8 cellular contexts compared by ENCODE assay signal in the genomic region with DNA sequence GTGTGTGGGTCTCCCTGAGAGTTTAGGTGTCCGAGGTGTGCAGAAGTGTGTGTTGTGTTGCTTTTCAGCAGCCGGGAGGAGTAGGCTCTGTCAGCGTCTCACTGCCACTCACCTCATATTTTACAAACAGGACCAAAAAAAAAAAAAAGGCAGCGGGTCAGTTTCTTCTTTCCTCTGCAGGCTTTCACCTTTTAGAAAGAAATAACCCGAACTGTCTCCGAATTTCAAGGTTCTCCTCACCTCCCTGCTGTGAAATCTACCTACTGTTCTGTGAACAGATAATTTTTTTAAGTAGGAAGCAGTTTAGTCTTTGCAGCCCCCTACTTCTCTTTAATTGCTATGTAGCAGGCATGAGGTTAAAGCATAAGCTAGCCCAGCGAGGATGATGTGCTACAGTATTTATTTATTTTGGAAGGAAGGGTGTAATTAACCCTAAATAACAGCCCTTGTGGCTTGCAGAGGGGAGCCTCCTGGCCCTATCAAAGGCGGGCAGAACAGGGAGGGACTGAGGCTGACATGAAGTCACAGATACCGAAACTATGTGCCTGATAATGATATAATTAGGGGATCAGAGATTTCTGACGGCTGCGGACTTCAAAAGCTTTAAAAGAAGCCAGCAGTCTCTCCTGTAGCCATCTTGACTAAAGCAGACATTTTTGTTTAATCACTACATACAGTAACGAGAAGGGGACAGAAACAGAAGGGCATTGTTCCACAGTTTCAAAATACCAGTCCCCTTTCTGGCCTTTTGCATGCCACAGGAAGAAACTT. TPM values are rescaled to one million over a fixed set of nuclear protein-coding genes. Genes with fewer than 3 reads are reported as not detected.
A peak's percentile ranks its signal among the peaks of the same experiment; 100 is the strongest.
DNase-seq lines count a peak whose midpoint lies in the region; ATAC-seq and TF ChIP-seq lines count a peak whose summit lies in the region.

No MANE protein-coding gene starts in this region.

- POLR2A ChIA-PET in WTC11 (lab: Charles Lee): no interaction called here
- POLR2A ChIA-PET in RWPE1 (lab: Yijun Ruan, JAX; ENCODE audit: low non-redundant PET): no interaction called here

- H3K4me3 ChIP-seq in left ventricle myocardium inferior (peak overlapping the region; percentile 85), skeletal muscle cell (ENCODE audit: low read depth, low read length) (peak overlapping the region; percentile 67)

- H3K9me3 Mint-ChIP-seq in stimulated activated naive CD8-positive, alpha-beta T cell treated with anti-CD3 and anti-CD28 coated beads, Interleukin-15, Interleukin-2, amounts not matched to agents 100 ng/mL and 50 ng/mL, for 24 hours: no peaks in the 10 kb centered on the region
- no peaks in the 10 kb centered on the region for H3K9me3 Mint-ChIP-seq in WTC11

- TF ChIP-seq CTCF in WTC11 (IDR thresholded peaks at IDR 0.05): no peak
- TF ChIP-seq CTCF in left ventricle myocardium inferior (IDR thresholded peaks at IDR 0.05; ENCODE audit: borderline replicate concordance): no peak
- TF ChIP-seq CTCF in RWPE1 (conservative IDR thresholded peaks at IDR 0.05; ENCODE audit: low read depth): no peak

- H3K9me3 ChIP-seq in left ventricle myocardium inferior (replicated peaks): no peaks in the 10 kb centered on the region

- H3K27ac ChIP-seq in left ventricle myocardium inferior (replicated peaks): peak overlapping the region; percentile 89
- H3K27ac ChIP-seq in RWPE1: no peak overlapping the region

- peaks cover 9% of the 10 kb centered on the region for H3K36me3 ChIP-seq in left ventricle myocardium inferior

- H3K4me3 Mint-ChIP-seq in stimulated activated naive CD8-positive, alpha-beta T cell treated with anti-CD3 and anti-CD28 coated beads, Interleukin-15, Interleukin-2, amounts not matched to agents 100 ng/mL and 50 ng/mL, for 24 hours: peak overlapping the region; percentile 84
- H3K4me3 Mint-ChIP-seq in WTC11: peak overlapping the region; percentile 91

- peaks cover 4% of the 10 kb centered on the region for H3K36me3 Mint-ChIP-seq in stimulated activated naive CD8-positive, alpha-beta T cell treated with anti-CD3 and anti-CD28 coated beads, Interleukin-15, Interleukin-2, amounts not matched to agents 100 ng/mL and 50 ng/mL, for 24 hours (ENCODE audit: low read depth)
- H3K36me3 Mint-ChIP-seq in WTC11: peaks cover 25% of the 10 kb centered on the region

- CTCF ChIA-PET in WTC11 (lab: Charles Lee): interaction anchor here (0.7 to 1.8 kb wide), 3 partner anchors 15 to 313 kb away, joined by 3 to 7 read pairs (median 5); no protein-coding TSS in a partner anchor
- CTCF ChIA-PET in RWPE1 (lab: Yijun Ruan, JAX): interaction anchor here (0.5 to 1.4 kb wide), 2 partner anchors 15 to 571 kb away, joined by 3 read pairs; no protein-coding TSS in a partner anchor

- peaks cover 18% of the 10 kb centered on the region for H3K27me3 ChIP-seq in left ventricle myocardium inferior (ENCODE audit: low read depth)

- DNase-seq in stimulated activated naive CD8-positive, alpha-beta T cell treated with anti-CD3 and anti-CD28 coated beads, Interleukin-15, Interleukin-2, amounts not matched to agents 100 U/mL and 50 U/mL, for 24 hours: no peak
- DNase-seq in WTC11 (ENCODE audit: low spot score) (no peak), left ventricle myocardium inferior (no peak), skeletal muscle cell (ENCODE audit: low read depth) (no peak), germinal center (ENCODE audit: low spot score) (no peak), RWPE1 (ENCODE audit: low spot score) (no peak)

- H3K27ac Mint-ChIP-seq in stimulated activated naive CD8-positive, alpha-beta T cell treated with anti-CD3 and anti-CD28 coated beads, Interleukin-15, Interleukin-2, amounts not matched to agents 100 ng/mL and 50 ng/mL, for 24 hours: no peak overlapping the region
- H3K27ac Mint-ChIP-seq in WTC11: peak overlapping the region; percentile 80

- intact Hi-C loops in left ventricle myocardium inferior (cut with micrococcal nuclease): no loop called here

- ATAC-seq in stimulated activated naive CD8-positive, alpha-beta T cell treated with anti-CD3 and anti-CD28 coated beads, Interleukin-15, Interleukin-2, amounts not matched to agents 100 U/mL and 50 U/mL, for 24 hours: no peak
- no peak for ATAC-seq in WTC11
- no peak for ATAC-seq in GM21528 (IDR thresholded peaks at IDR 0.05; ENCODE audit: low FRiP score, unreplicated experiment)

- peaks cover 70% of the 10 kb centered on the region for H3K27me3 Mint-ChIP-seq in stimulated activated naive CD8-positive, alpha-beta T cell treated with anti-CD3 and anti-CD28 coated beads, Interleukin-15, Interleukin-2, amounts not matched to agents 100 ng/mL and 50 ng/mL, for 24 hours
- no peaks in the 10 kb centered on the region for H3K27me3 Mint-ChIP-seq in WTC11 (ENCODE audit: low read depth)

- peaks cover 62% of the 10 kb centered on the region for H3K4me1 ChIP-seq in left ventricle myocardium inferior

- H3K4me1 Mint-ChIP-seq in stimulated activated naive CD8-positive, alpha-beta T cell treated with anti-CD3 and anti-CD28 coated beads, Interleukin-15, Interleukin-2, amounts not matched to agents 100 ng/mL and 50 ng/mL, for 24 hours (ENCODE audit: low read depth): peaks cover 37% of the 10 kb centered on the region
- peaks cover 45% of the 10 kb centered on the region for H3K4me1 Mint-ChIP-seq in WTC11

TF ChIP-seq in WTC11, 78 proteins besides CTCF, POLR2A, EP300 and RAD21 (continues in another document):
- no peak for TF ChIP-seq ZNF138 (CRISPR knock-in tag; conservative IDR thresholded peaks at IDR 0.05)
- no peak for TF ChIP-seq PRDM15 (CRISPR knock-in tag; IDR thresholded peaks at IDR 0.05)
- TF ChIP-seq, protein P1, sequence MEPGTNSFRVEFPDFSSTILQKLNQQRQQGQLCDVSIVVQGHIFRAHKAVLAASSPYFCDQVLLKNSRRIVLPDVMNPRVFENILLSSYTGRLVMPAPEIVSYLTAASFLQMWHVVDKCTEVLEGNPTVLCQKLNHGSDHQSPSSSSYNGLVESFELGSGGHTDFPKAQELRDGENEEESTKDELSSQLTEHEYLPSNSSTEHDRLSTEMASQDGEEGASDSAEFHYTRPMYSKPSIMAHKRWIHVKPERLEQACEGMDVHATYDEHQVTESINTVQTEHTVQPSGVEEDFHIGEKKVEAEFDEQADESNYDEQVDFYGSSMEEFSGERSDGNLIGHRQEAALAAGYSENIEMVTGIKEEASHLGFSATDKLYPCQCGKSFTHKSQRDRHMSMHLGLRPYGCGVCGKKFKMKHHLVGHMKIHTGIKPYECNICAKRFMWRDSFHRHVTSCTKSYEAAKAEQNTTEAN (CRISPR knock-in tag; IDR thresholded peaks at IDR 0.05): no peak
- TF ChIP-seq, protein P2, sequence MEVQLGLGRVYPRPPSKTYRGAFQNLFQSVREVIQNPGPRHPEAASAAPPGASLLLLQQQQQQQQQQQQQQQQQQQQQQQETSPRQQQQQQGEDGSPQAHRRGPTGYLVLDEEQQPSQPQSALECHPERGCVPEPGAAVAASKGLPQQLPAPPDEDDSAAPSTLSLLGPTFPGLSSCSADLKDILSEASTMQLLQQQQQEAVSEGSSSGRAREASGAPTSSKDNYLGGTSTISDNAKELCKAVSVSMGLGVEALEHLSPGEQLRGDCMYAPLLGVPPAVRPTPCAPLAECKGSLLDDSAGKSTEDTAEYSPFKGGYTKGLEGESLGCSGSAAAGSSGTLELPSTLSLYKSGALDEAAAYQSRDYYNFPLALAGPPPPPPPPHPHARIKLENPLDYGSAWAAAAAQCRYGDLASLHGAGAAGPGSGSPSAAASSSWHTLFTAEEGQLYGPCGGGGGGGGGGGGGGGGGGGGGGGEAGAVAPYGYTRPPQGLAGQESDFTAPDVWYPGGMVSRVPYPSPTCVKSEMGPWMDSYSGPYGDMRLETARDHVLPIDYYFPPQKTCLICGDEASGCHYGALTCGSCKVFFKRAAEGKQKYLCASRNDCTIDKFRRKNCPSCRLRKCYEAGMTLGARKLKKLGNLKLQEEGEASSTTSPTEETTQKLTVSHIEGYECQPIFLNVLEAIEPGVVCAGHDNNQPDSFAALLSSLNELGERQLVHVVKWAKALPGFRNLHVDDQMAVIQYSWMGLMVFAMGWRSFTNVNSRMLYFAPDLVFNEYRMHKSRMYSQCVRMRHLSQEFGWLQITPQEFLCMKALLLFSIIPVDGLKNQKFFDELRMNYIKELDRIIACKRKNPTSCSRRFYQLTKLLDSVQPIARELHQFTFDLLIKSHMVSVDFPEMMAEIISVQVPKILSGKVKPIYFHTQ (CRISPR knock-in tag; IDR thresholded peaks at IDR 0.05): no peak
- TF ChIP-seq CREB1 (CRISPR knock-in tag; IDR thresholded peaks at IDR 0.05): no peak
- TF ChIP-seq RORB (CRISPR knock-in tag; IDR thresholded peaks at IDR 0.05): no peak

RNA-seq across cellular contexts. Expression of gene BAMBI, which starts 1.6 kb away (rescaled TPM):
- total RNA-seq in WTC11 (2021) (26.4 to 29.0 TPM (median 27.4 TPM) in 3 replicates), left ventricle myocardium inferior (15.4 TPM)
